Comparison of ENCODE assay signal across 20 cellular contexts in genomic region chr5:127812570-127812969, GRCh38.
A peak's percentile ranks its signal among the peaks of the same experiment; 100 is the strongest.
DNase-seq lines count a peak whose midpoint lies in the region; ATAC-seq and TF ChIP-seq lines count a peak whose summit lies in the region.
"Had no signal": no experiment of that assay in that cellular context is flagged by ENCODE, and none has a peak within 500 bp of the region (broad histone marks: within the 10 kb centered on the region; RNA-seq: fewer than 3 reads in every experiment).

No MANE protein-coding gene starts in this region.

- CTCF ChIA-PET in IMR-90 (lab: Yijun Ruan, JAX): no interaction called here

- no peaks in the 10 kb centered on the region for H3K27me3 ChIP-seq in IMR-90 (ENCODE audit: control insufficient read depth, insufficient read depth, low read length)
- H3K27me3 ChIP-seq in adrenal gland: no peaks in the 10 kb centered on the region
- H3K27me3 ChIP-seq in hepatocyte: no peaks in the 10 kb centered on the region
- no peaks in the 10 kb centered on the region for H3K27me3 ChIP-seq in smooth muscle cell (ENCODE audit: low read depth)
- H3K27me3 ChIP-seq: tibial artery had no signal

- no CpG with 5 or more reads among the region's 4 CpGs for WGBS in IMR-90 (ENCODE audit: extremely low coverage in 2 of 2, insufficient read length in 1 of 2), 2 experiments
- 37 to 52% (median 44%) methylated on average over 4 of the region's 4 CpGs for WGBS in adrenal gland, 4 donors
- 53% methylated on average over 4 of the region's 4 CpGs for WGBS in hepatocyte (ENCODE audit: low lambda C conversion rate, missing lambda C conversion rate)
- 51% methylated on average over 4 of the region's 4 CpGs for WGBS in smooth muscle cell (ENCODE audit: low lambda C conversion rate)

- TF ChIP-seq RAD21 in IMR-90 (IDR thresholded peaks at IDR 0.05; ENCODE audit: low read length): no peak

- H3K36me3 ChIP-seq in IMR-90 (ENCODE audit: control insufficient read depth, insufficient read depth, low read length) (no peaks in the 10 kb centered on the region), adrenal gland (replicated peaks in 1 of 2) (no peaks in the 10 kb centered on the region), hepatocyte (replicated peaks; ENCODE audit: insufficient read depth, low read depth) (no peaks in the 10 kb centered on the region), smooth muscle cell (ENCODE audit: low read depth) (no peaks in the 10 kb centered on the region)
- H3K36me3 ChIP-seq: tibial artery had no signal

- peak overlapping the region; percentile 76 for H3K14ac ChIP-seq in IMR-90 (replicated peaks; ENCODE audit: low read depth, low read length)

- peak overlapping the region; percentile 38; the same call in 1 of the 2 replicates for H3K18ac ChIP-seq in IMR-90 (ENCODE audit: low read depth, low read length)

- peak overlapping the region; percentile 50 for H4K91ac ChIP-seq in IMR-90 (ENCODE audit: insufficient read depth, low read depth, low read length)

- peak overlapping the region in 1 of 2 experiments; percentile 54; a peak in 2 of 4 replicates for H4K8ac ChIP-seq in IMR-90 (ENCODE audit: low read depth in 2 of 2, low read length in 2 of 2)

- H3K9me3 ChIP-seq in IMR-90 (ENCODE audit: control insufficient read depth, insufficient read depth, low read length): no peaks in the 10 kb centered on the region
- H3K9me3 ChIP-seq in adrenal gland (replicated peaks in 1 of 3): no peaks in the 10 kb centered on the region
- H3K9me3 ChIP-seq in hepatocyte (ENCODE audit: low read depth): no peaks in the 10 kb centered on the region
- no peaks in the 10 kb centered on the region for H3K9me3 ChIP-seq in smooth muscle cell (replicated peaks; ENCODE audit: low read depth)
- H3K9me3 ChIP-seq: tibial artery had no signal

- H3K4me1 ChIP-seq in IMR-90 (ENCODE audit: control insufficient read depth, insufficient read depth, low read length): peaks cover 11% of the 10 kb centered on the region
- peaks cover 15 to 20% of the 10 kb centered on the region in 2 donors for H3K4me1 ChIP-seq in adrenal gland (replicated peaks in 1 of 2)
- no peaks in the 10 kb centered on the region for H3K4me1 ChIP-seq in hepatocyte (ENCODE audit: insufficient read depth)
- H3K4me1 ChIP-seq in smooth muscle cell (ENCODE audit: low read depth): peaks cover 43% of the 10 kb centered on the region
- H3K4me1 ChIP-seq: tibial artery had no signal

- no TSS peak for BruUV-seq in IMR-90 (replicated peaks; lab: Mats Ljungman, UMichigan)

- in situ Hi-C loops in IMR-90 (cut with MboI; ENCODE audit: low sequenced_read_pairs): no loop called here

- H2BK5ac ChIP-seq in IMR-90 (ENCODE audit: low read depth, low read length, poor library complexity, severe bottlenecking): peak overlapping the region; percentile 63

- H3K79me2 ChIP-seq in hepatocyte (no peaks in the 10 kb centered on the region), smooth muscle cell (ENCODE audit: low read depth) (no peaks in the 10 kb centered on the region)

- no peak overlapping the region for H3K4me3 ChIP-seq in IMR-90 (ENCODE audit: insufficient read depth, low read depth, low read length)
- H3K4me3 ChIP-seq in adrenal gland: no peak overlapping the region
- H3K4me3 ChIP-seq in hepatocyte: no peak overlapping the region
- H3K4me3 ChIP-seq in smooth muscle cell: no peak overlapping the region
- H3K4me3 ChIP-seq: tibial artery had no signal

- no peaks in the 10 kb centered on the region for H3K9me1 ChIP-seq in IMR-90 (ENCODE audit: insufficient read depth, low read length)

- no peak for ATAC-seq in IMR-90 (ENCODE audit: low read depth)
- ATAC-seq: activated T-cell treated with anti-CD3 and anti-CD28 coated beads, Interleukin-2, amount 50 U/mL, for 4 hours; stimulated activated naive CD8-positive, alpha-beta T cell treated with anti-CD3 and anti-CD28 coated beads, Interleukin-15, amount 100 ng/mL, for 72 hours had no signal

- dilution Hi-C loops in IMR-90 (cut with HindIII; ENCODE audit: low sequenced_read_pairs, unreplicated experiment): no loop called here

- H4K20me1 ChIP-seq in IMR-90 (ENCODE audit: insufficient read depth, low read length) (no peaks in the 10 kb centered on the region), hepatocyte (ENCODE audit: insufficient read depth, poor library complexity, severe bottlenecking) (no peaks in the 10 kb centered on the region), smooth muscle cell (ENCODE audit: low read depth) (no peaks in the 10 kb centered on the region)

- peak overlapping the region; percentile 86 for H2BK20ac ChIP-seq in IMR-90 (ENCODE audit: low read depth, low read length)

- H2AK9ac ChIP-seq in IMR-90 (replicated peaks; ENCODE audit: low read depth, low read length, poor library complexity): no peak overlapping the region

- H2BK120ac ChIP-seq in IMR-90 (ENCODE audit: low read depth, low read length): peak overlapping the region; percentile 95

- TF ChIP-seq POLR2A in IMR-90 (IDR thresholded peaks at IDR 0.05; ENCODE audit: low read depth, low read length) (no peak), adrenal gland (IDR thresholded peaks at IDR 0.05) (no peak)

- H3K4me2 ChIP-seq in IMR-90 (ENCODE audit: low read depth, low read length) (no peak overlapping the region), hepatocyte (no peak overlapping the region), smooth muscle cell (peak overlapping the region; percentile 72)

- no peak overlapping the region for H3K56ac ChIP-seq in IMR-90 (ENCODE audit: extremely low read depth, insufficient read depth, low read length)

- intact Hi-C loops in IMR-90 (cut with micrococcal nuclease) (loop anchor here (5.0 kb wide), 1 partner anchor 50 kb away; no protein-coding TSS in a partner anchor), adrenal gland (cut with DNase I) (no loop called here)

- peak overlapping the region; percentile 70 for H3K4ac ChIP-seq in IMR-90 (ENCODE audit: low read depth, low read length)

- peak overlapping the region; percentile 42; the same call in 1 of the 2 replicates for H4K5ac ChIP-seq in IMR-90 (ENCODE audit: low read depth, low read length)

- POLR2A ChIA-PET in IMR-90 (lab: Charles Lee; ENCODE audit: unreplicated experiment): no interaction called here

- H3K79me1 ChIP-seq in IMR-90 (ENCODE audit: low read depth in 1 of 2, low read length in 2 of 2): no peaks in the 10 kb centered on the region

- H3F3A ChIP-seq in smooth muscle cell (ENCODE audit: low read depth): peaks cover 11% of the 10 kb centered on the region

- H3K9me2 ChIP-seq in hepatocyte (replicated peaks; ENCODE audit: insufficient read depth): no peaks in the 10 kb centered on the region

- DNase-seq in IMR-90 (no peak), adrenal gland (peak in 6 of 7 donors; percentile 25 to 71 (median 55)), hepatocyte (ENCODE audit: low spot score) (peak; percentile 9), smooth muscle cell (lab: John Stamatoyannopoulos, UW; ENCODE audit: unreplicated experiment) (no peak), NCI-H2029 treated with DMSO at 0.1 percent for 48 hours (lab: John Stamatoyannopoulos, UW) (no peak), NCI-H1048 (lab: John Stamatoyannopoulos, UW) (no peak), NCI-H128 (lab: John Stamatoyannopoulos, UW; ENCODE audit: unreplicated experiment) (no peak)
- DNase-seq: activated CD4-positive, CD25-positive, alpha-beta regulatory T cell treated with anti-CD3 and anti-CD28 coated beads, Interleukin-2, amount 50 U/mL, for 72 hours; activated CD8-positive, alpha-beta memory T cell treated with anti-CD3 and anti-CD28 coated beads for 24 hours; activated naive CD4-positive, alpha-beta T cell treated with anti-CD3 and anti-CD28 coated beads, Interleukin-2, amount 10 ng/mL, durations not matched to agents 7 days and 5 days; activated T-cell treated with anti-CD3 and anti-CD28 coated beads, Interleukin-2, amount 50 U/mL, for 4 hours; AML-193; aorta; CD8-positive, alpha-beta memory T cell; DMS79 treated with DMSO at 0.1 percent for 48 hours; NCI-H2171; NCI-H69; stimulated activated naive CD8-positive, alpha-beta T cell treated with anti-CD3 and anti-CD28 coated beads, Interleukin-15, amount 100 ng/mL, for 72 hours; tibial artery had no signal

- H3K27ac ChIP-seq in IMR-90 (ENCODE audit: insufficient read depth, low read length) (no peak overlapping the region), adrenal gland (peak overlapping the region in 3 of 5 donors; percentile 38 to 62 (median 48)), hepatocyte (no peak overlapping the region), smooth muscle cell (ENCODE audit: low read depth) (peak overlapping the region; percentile 93)
- H3K27ac ChIP-seq: HL-60, tibial artery had no signal

- no peak overlapping the region for H2AFZ ChIP-seq in IMR-90 (replicated peaks; ENCODE audit: low read length, poor library complexity)
- no peak overlapping the region for H2AFZ ChIP-seq in hepatocyte
- H2AFZ ChIP-seq in smooth muscle cell (ENCODE audit: low read depth): peak overlapping the region; percentile 36

- TF ChIP-seq CTCF in IMR-90 (conservative IDR thresholded peaks at IDR 0.05; ENCODE audit: low read depth, low read length) (no peak), adrenal gland (IDR thresholded peaks at IDR 0.05) (no peak), hepatocyte (IDR thresholded peaks at IDR 0.05; ENCODE audit: poor library complexity) (no peak), smooth muscle cell (IDR thresholded peaks at IDR 0.05; ENCODE audit: borderline replicate concordance, insufficient read depth, poor library complexity, severe bottlenecking) (no peak)

- H3K23ac ChIP-seq in IMR-90 (ENCODE audit: low read depth, low read length): peak overlapping the region; percentile 84; the same call in 1 of the 2 replicates

- H2BK15ac ChIP-seq in IMR-90 (ENCODE audit: low read depth, low read length): peak overlapping the region; percentile 19; the same call in 1 of the 3 replicates

- H2AK5ac ChIP-seq in IMR-90 (ENCODE audit: low read depth, low read length): no peak overlapping the region; the same call in 1 of the 2 replicates

- H3K9ac ChIP-seq in IMR-90 (ENCODE audit: low read depth, low read length) (no peak overlapping the region), smooth muscle cell (ENCODE audit: low read depth) (peak overlapping the region; percentile 17)

TF ChIP-seq in IMR-90, 13 proteins besides CTCF, POLR2A, EP300 and RAD21 (continues in another document):
- TF ChIP-seq RCOR1 (IDR thresholded peaks at IDR 0.05; ENCODE audit: insufficient replicate concordance, low read length): no peak
- no peak for TF ChIP-seq MAFK (IDR thresholded peaks at IDR 0.05; ENCODE audit: low read depth, low read length)
- TF ChIP-seq NFE2L2 (IDR thresholded peaks at IDR 0.05; ENCODE audit: low read depth, low read length): no peak
- TF ChIP-seq SMC3 (IDR thresholded peaks at IDR 0.05; ENCODE audit: low read depth, low read length): no peak
- no peak for TF ChIP-seq CEBPB (IDR thresholded peaks at IDR 0.05; ENCODE audit: low read depth, low read length)

Comparison
In these comparisons a context has a peak if more than half of its experiments do, and no peak if none do; other contexts are left out.
1. DNase-seq: peak in adrenal gland (6 of 7) and hepatocyte (single experiment); none in IMR-90 (single experiment), smooth muscle cell (single experiment), NCI-H2029 treated with DMSO at 0.1 percent for 48 hours (single experiment), NCI-H1048 (single experiment) and NCI-H128 (single experiment).
2. H3K27ac ChIP-seq: peak in adrenal gland (3 of 5) and smooth muscle cell (single experiment); none in IMR-90 (single experiment) and hepatocyte (single experiment).